ENCODE assay signal across 3 cellular contexts in genomic region chr4:162209706-162210105, GRCh38.
TF ChIP-seq lines count a peak whose summit lies in the region.

No MANE protein-coding gene starts in this region.

TF ChIP-seq in A549, 52 proteins besides CTCF, POLR2A, EP300 and RAD21 (continued from another document):
- no peak for TF ChIP-seq MYC (IDR thresholded peaks at IDR 0.05; ENCODE audit: borderline replicate concordance, low read length)
- no peak for TF ChIP-seq SREBF2 (IDR thresholded peaks at IDR 0.05)
- TF ChIP-seq, protein P1, sequence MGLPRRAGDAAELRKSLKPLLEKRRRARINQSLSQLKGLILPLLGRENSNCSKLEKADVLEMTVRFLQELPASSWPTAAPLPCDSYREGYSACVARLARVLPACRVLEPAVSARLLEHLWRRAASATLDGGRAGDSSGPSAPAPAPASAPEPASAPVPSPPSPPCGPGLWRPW (IDR thresholded peaks at IDR 0.05): no peak
- TF ChIP-seq HOXB13 (CRISPR knock-in tag; IDR thresholded peaks at IDR 0.05; ENCODE audit: low read depth): no peak
- peak; percentile 17 for TF ChIP-seq MAFK (IDR thresholded peaks at IDR 0.05; ENCODE audit: partially characterized antibody)

TF ChIP-seq in IMR-90, 13 proteins besides CTCF, POLR2A, EP300 and RAD21 (continued from another document):
- TF ChIP-seq SMC3 (IDR thresholded peaks at IDR 0.05; ENCODE audit: low read depth, low read length) (no peak), MAZ (IDR thresholded peaks at IDR 0.05; ENCODE audit: borderline replicate concordance, low read depth, low read length) (no peak), ELK1 (IDR thresholded peaks at IDR 0.05; ENCODE audit: borderline replicate concordance, low read depth, low read length) (no peak), CEBPB (IDR thresholded peaks at IDR 0.05; ENCODE audit: low read depth, low read length) (no peak), BHLHE40 (IDR thresholded peaks at IDR 0.05; ENCODE audit: low read depth, low read length) (no peak), MAFK (IDR thresholded peaks at IDR 0.05; ENCODE audit: low read depth, low read length) (peak; percentile 62)
- TF ChIP-seq, protein P2, sequence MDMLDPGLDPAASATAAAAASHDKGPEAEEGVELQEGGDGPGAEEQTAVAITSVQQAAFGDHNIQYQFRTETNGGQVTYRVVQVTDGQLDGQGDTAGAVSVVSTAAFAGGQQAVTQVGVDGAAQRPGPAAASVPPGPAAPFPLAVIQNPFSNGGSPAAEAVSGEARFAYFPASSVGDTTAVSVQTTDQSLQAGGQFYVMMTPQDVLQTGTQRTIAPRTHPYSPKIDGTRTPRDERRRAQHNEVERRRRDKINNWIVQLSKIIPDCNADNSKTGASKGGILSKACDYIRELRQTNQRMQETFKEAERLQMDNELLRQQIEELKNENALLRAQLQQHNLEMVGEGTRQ (IDR thresholded peaks at IDR 0.05; ENCODE audit: low read depth, low read length): no peak

TF ChIP-seq in SK-N-SH, 30 proteins besides CTCF, POLR2A, EP300 and RAD21:
- TF ChIP-seq, protein P3, sequence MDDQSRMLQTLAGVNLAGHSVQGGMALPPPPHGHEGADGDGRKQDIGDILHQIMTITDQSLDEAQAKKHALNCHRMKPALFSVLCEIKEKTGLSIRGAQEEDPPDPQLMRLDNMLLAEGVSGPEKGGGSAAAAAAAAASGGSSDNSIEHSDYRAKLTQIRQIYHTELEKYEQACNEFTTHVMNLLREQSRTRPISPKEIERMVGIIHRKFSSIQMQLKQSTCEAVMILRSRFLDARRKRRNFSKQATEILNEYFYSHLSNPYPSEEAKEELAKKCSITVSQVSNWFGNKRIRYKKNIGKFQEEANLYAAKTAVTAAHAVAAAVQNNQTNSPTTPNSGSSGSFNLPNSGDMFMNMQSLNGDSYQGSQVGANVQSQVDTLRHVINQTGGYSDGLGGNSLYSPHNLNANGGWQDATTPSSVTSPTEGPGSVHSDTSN (IDR thresholded peaks at IDR 0.05): no peak
